ENCODE assay signal across 8 cellular contexts in the genomic region with DNA sequence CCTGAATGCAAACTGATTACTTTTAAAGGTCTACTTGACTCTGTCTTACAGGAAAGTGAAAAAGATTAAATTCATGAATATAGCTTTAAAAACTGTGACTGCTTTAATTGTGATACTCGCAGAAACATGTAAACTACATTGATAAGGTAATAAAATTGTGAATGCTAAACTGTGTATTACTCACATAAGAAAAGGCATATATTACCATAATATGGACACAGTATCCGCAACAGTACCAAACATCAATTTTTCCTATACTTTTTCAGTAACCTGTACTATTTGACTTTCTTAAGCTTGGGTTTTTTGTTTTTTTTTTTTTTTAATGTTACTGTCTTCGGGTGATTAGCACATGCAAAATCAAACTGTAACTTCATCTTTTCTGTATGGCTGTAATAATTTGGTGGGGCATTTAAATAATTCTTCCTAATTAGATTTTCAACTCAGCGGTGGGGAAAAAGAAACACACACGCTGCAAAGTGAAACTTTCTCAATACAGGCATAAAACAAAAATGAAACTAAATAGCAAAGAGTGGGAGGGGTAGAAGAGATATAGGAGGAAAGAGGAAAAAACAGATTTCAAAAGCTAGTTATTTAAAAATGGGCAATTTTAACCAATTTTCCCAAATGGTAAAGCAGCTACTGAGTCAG. TPM values are rescaled to one million over a fixed set of nuclear protein-coding genes. Genes with fewer than 3 reads are reported as not detected.
DNase-seq lines count a peak whose midpoint lies in the region; ATAC-seq and TF ChIP-seq lines count a peak whose summit lies in the region.

No MANE protein-coding gene starts in this region.

- peak overlapping the region; percentile 72 to 74 for H3K4me3 Mint-ChIP-seq in stimulated activated naive B cell treated with anti-CD40 and anti-IgM and Interleukin-4, amounts not matched to agents 10 μg/mL and 1 μg/mL and 100 μg/mL, for 72 hours

- H4K20me1 ChIP-seq in SK-N-SH (ENCODE audit: insufficient read depth), result no peaks in the 10 kb centered on the region

- H3K79me2 ChIP-seq in SK-N-SH (ENCODE audit: insufficient read depth), result peaks cover 92% of the 10 kb centered on the region

- H2AFZ ChIP-seq in SK-N-SH (ENCODE audit: low read depth), result peak overlapping the region; percentile 22

- peak; percentile 46 for DNase-seq in EH (ENCODE audit: low read depth)
- DNase-seq in SK-N-SH, result no peak
- DNase-seq in foreskin melanocyte, result peak; percentile 16
- DNase-seq in stimulated activated naive B cell treated with anti-CD40 and anti-IgM and Interleukin-4, amounts not matched to agents 10 μg/mL and 1 μg/mL and 100 μg/mL, for 72 hours, result no peak
- no peak for DNase-seq in NCI-H774 (lab: John Stamatoyannopoulos, UW)
- DNase-seq in H7, result no peak
- DNase-seq in stimulated activated CD4-positive, alpha-beta T cell treated with anti-CD3 and anti-CD28 coated beads, Interleukin-15, amount 100 ng/mL, for 24 hours, result no peak

- H3K36me3 ChIP-seq in HEK293 (ENCODE audit: control insufficient read depth in 2 of 2, insufficient read depth in 1 of 2, low read length in 2 of 2) (no peaks in the 10 kb centered on the region), SK-N-SH (replicated peaks in 1 of 2; ENCODE audit: control insufficient read depth in 1 of 2, insufficient read depth in 2 of 2, low read length in 1 of 2) (peaks cover 4 to 10% of the 10 kb centered on the region in 2 experiments), H7 (replicated peaks; ENCODE audit: control insufficient read depth, insufficient read depth, low read length) (no peaks in the 10 kb centered on the region)

- H3K4me2 ChIP-seq in SK-N-SH, result peak overlapping the region; percentile 76

- H3K4me1 Mint-ChIP-seq in stimulated activated naive B cell treated with anti-CD40 and anti-IgM and Interleukin-4, amounts not matched to agents 10 μg/mL and 1 μg/mL and 100 μg/mL, for 72 hours, result peaks cover 22 to 54% of the 10 kb centered on the region in 2 donors

- H3K27me3 ChIP-seq in SK-N-SH (ENCODE audit: insufficient read depth) (no peaks in the 10 kb centered on the region), H7 (ENCODE audit: control insufficient read depth, insufficient read depth, low read length) (no peaks in the 10 kb centered on the region)

- H3K27ac ChIP-seq in HEK293 (ENCODE audit: extremely low read depth, low read depth, low read length) (no peak overlapping the region), SK-N-SH (ENCODE audit: low read depth in 2 of 2, low read length in 1 of 2) (peak overlapping the region in 1 of 2 experiments; percentile 31; a peak in 1 of 4 replicates)

- H3K9me2 ChIP-seq in SK-N-SH, result no peaks in the 10 kb centered on the region

- CTCF ChIA-PET in HEK293 (lab: Yijun Ruan, JAX), result interaction anchor here (0.9 to 1.7 kb wide), 4 partner anchors 11 to 194 kb away, joined by 3 to 5 read pairs (median 4); no protein-coding TSS in a partner anchor
- CTCF ChIA-PET in SK-N-SH (lab: Yijun Ruan, JAX), result interaction anchor here (1.0 to 2.1 kb wide), 7 partner anchors 10 to 239 kb away, joined by 3 to 9 read pairs (median 5); a partner anchor contains a TSS

- peaks cover 6% of the 10 kb centered on the region for H3F3A ChIP-seq in SK-N-SH (replicated peaks; ENCODE audit: insufficient read depth)

- ATAC-seq in stimulated activated naive B cell treated with anti-CD40 and anti-IgM and Interleukin-4, amounts not matched to agents 10 μg/mL and 1 μg/mL and 100 μg/mL, for 72 hours (replicated peaks), result no peak

- H3K4me3 ChIP-seq in HEK293 (ENCODE audit: low read depth, low read length), result peak overlapping the region; percentile 18
- peak overlapping the region; percentile 45 to 56 for H3K4me3 ChIP-seq in SK-N-SH (ENCODE audit: low read depth in 2 of 2, low read length in 1 of 2)
- no peak overlapping the region for H3K4me3 ChIP-seq in H7 (ENCODE audit: insufficient read depth, low read depth, low read length)

- 48% methylated on average over 5 of the region's 5 CpGs for WGBS in SK-N-SH (ENCODE audit: low lambda C conversion rate)

- H3K36me3 Mint-ChIP-seq in stimulated activated naive B cell treated with anti-CD40 and anti-IgM and Interleukin-4, amounts not matched to agents 10 μg/mL and 1 μg/mL and 100 μg/mL, for 72 hours, result peaks cover 2 to 4% of the 10 kb centered on the region in 2 donors

- no peak for TF ChIP-seq CTCF in HEK293 (tag by site-specific recombination; IDR thresholded peaks at IDR 0.05)
- TF ChIP-seq CTCF in SK-N-SH (IDR thresholded peaks at IDR 0.05), result no peak

- POLR2A ChIA-PET in HEK293 (lab: Yijun Ruan, JAX) (interaction anchor here (0.5 to 2.2 kb wide), 2 partner anchors 23 to 543 kb away, joined by 3 to 11 read pairs; a partner anchor contains a TSS), SK-N-SH (lab: Yijun Ruan, JAX) (no interaction called here)

- no peaks in the 10 kb centered on the region for H3K9me3 Mint-ChIP-seq in stimulated activated naive B cell treated with anti-CD40 and anti-IgM and Interleukin-4, amounts not matched to agents 10 μg/mL and 1 μg/mL and 100 μg/mL, for 72 hours

- peak overlapping the region; percentile 48 for H3K27ac Mint-ChIP-seq in stimulated activated naive B cell treated with anti-CD40 and anti-IgM and Interleukin-4, amounts not matched to agents 10 μg/mL and 1 μg/mL and 100 μg/mL, for 72 hours

- TF ChIP-seq EP300 in SK-N-SH (IDR thresholded peaks at IDR 0.05; ENCODE audit: borderline replicate concordance in 1 of 2, low read depth in 1 of 2, low read length in 1 of 2), result no peak

- peak overlapping the region; percentile 43; the same call in 1 of the 2 replicates for H3K9ac ChIP-seq in SK-N-SH

- peaks cover 43% of the 10 kb centered on the region for H3K4me1 ChIP-seq in HEK293 (ENCODE audit: control insufficient read depth, insufficient read depth, low read length)
- peaks cover 14 to 19% of the 10 kb centered on the region in 2 experiments; a peak in 3 of 4 replicates for H3K4me1 ChIP-seq in SK-N-SH (ENCODE audit: control insufficient read depth in 1 of 2, insufficient read depth in 2 of 2, low read depth in 1 of 2, low read length in 1 of 2)

- H3K9me3 ChIP-seq in HEK293 (ENCODE audit: control insufficient read depth, insufficient read depth, low read depth, low read length) (no peaks in the 10 kb centered on the region), SK-N-SH (no peaks in the 10 kb centered on the region)

- TF ChIP-seq RAD21 in SK-N-SH (IDR thresholded peaks at IDR 0.05; ENCODE audit: low read length), result no peak

- H3K27me3 Mint-ChIP-seq in stimulated activated naive B cell treated with anti-CD40 and anti-IgM and Interleukin-4, amounts not matched to agents 10 μg/mL and 1 μg/mL and 100 μg/mL, for 72 hours, result no peaks in the 10 kb centered on the region

TF ChIP-seq in HEK293, 187 proteins besides CTCF, POLR2A, EP300 and RAD21 (continues in another document):
- TF ChIP-seq ZNF239 (tag by site-specific recombination; IDR thresholded peaks at IDR 0.05) (no peak), SP2 (tag by site-specific recombination; IDR thresholded peaks at IDR 0.05) (no peak), ZFP69B (tag by site-specific recombination; IDR thresholded peaks at IDR 0.05) (no peak), ZNF416 (tag by site-specific recombination; IDR thresholded peaks at IDR 0.05) (no peak), ZNF701 (tag by site-specific recombination; IDR thresholded peaks at IDR 0.05) (no peak)
- TF ChIP-seq, protein P1, sequence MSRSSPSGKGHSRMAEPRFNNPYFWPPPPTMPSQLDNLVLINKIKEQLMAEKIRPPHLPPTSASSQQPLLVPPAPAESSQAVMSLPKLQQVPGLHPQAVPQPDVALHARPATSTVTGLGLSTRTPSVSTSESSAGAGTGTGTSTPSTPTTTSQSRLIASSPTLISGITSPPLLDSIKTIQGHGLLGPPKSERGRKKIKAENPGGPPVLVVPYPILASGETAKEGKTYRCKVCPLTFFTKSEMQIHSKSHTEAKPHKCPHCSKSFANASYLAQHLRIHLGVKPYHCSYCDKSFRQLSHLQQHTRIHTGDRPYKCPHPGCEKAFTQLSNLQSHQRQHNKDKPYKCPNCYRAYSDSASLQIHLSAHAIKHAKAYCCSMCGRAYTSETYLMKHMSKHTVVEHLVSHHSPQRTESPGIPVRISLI (tag by site-specific recombination; IDR thresholded peaks at IDR 0.05), result peak; percentile 61; the same call in 1 of the 2 replicates

TF ChIP-seq in SK-N-SH, 30 proteins besides CTCF, POLR2A, EP300 and RAD21 (continues in another document):
- TF ChIP-seq FOSL2 (IDR thresholded peaks at IDR 0.05; ENCODE audit: borderline replicate concordance, low read depth) (no peak), MXI1 (IDR thresholded peaks at IDR 0.05; ENCODE audit: low read depth, low read length) (no peak), POLR2AphosphoS5 (IDR thresholded peaks at IDR 0.05; ENCODE audit: low read depth, low read length) (no peak), EZH2phosphoT487 (IDR thresholded peaks at IDR 0.05; ENCODE audit: borderline replicate concordance, low read depth) (no peak), RXRA (IDR thresholded peaks at IDR 0.05; ENCODE audit: borderline replicate concordance, low read depth) (no peak), JUND (IDR thresholded peaks at IDR 0.05) (no peak)
- TF ChIP-seq, protein P2, sequence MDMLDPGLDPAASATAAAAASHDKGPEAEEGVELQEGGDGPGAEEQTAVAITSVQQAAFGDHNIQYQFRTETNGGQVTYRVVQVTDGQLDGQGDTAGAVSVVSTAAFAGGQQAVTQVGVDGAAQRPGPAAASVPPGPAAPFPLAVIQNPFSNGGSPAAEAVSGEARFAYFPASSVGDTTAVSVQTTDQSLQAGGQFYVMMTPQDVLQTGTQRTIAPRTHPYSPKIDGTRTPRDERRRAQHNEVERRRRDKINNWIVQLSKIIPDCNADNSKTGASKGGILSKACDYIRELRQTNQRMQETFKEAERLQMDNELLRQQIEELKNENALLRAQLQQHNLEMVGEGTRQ (IDR thresholded peaks at IDR 0.05; ENCODE audit: borderline replicate concordance, low read depth, low read length), result no peak
- TF ChIP-seq, protein P3, sequence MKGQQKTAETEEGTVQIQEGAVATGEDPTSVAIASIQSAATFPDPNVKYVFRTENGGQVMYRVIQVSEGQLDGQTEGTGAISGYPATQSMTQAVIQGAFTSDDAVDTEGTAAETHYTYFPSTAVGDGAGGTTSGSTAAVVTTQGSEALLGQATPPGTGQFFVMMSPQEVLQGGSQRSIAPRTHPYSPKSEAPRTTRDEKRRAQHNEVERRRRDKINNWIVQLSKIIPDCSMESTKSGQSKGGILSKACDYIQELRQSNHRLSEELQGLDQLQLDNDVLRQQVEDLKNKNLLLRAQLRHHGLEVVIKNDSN (IDR thresholded peaks at IDR 0.05; ENCODE audit: borderline replicate concordance, low read depth), result no peak

RNA-seq across cellular contexts. Expression of a gene that starts 23.2 kb away (rescaled TPM):
- polyA plus RNA-seq in SK-N-SH (2012; rRNA removed), result 13.2 and 14.1 TPM in 2 replicates
- polyA plus RNA-seq in SK-N-SH (2012; cell fraction: cytosol; rRNA removed), result 20.4 and 26.4 TPM in 2 replicates
- 5.5 and 11.5 TPM in 2 replicates for polyA plus RNA-seq in SK-N-SH (2012; cell fraction: nucleus; rRNA removed)
- 20.0 and 27.5 TPM in 2 replicates for total RNA-seq in H7 (2014; rRNA removed; shearing (Covaris generic))

Comparison
In these comparisons a context has a peak if more than half of its experiments do, and no peak if none do; other contexts are left out.
1. DNase-seq: peak in EH (single experiment) and foreskin melanocyte (single experiment); none in SK-N-SH (single experiment), stimulated activated naive B cell treated with anti-CD40 and anti-IgM and Interleukin-4, amounts not matched to agents 10 μg/mL and 1 μg/mL and 100 μg/mL, for 72 hours (single experiment), NCI-H774 (single experiment), H7 (single experiment) and stimulated activated CD4-positive, alpha-beta T cell treated with anti-CD3 and anti-CD28 coated beads, Interleukin-15, amount 100 ng/mL, for 24 hours (single experiment).